Comparison of ENCODE assay signal across 1 cellular context in the genomic region with DNA sequence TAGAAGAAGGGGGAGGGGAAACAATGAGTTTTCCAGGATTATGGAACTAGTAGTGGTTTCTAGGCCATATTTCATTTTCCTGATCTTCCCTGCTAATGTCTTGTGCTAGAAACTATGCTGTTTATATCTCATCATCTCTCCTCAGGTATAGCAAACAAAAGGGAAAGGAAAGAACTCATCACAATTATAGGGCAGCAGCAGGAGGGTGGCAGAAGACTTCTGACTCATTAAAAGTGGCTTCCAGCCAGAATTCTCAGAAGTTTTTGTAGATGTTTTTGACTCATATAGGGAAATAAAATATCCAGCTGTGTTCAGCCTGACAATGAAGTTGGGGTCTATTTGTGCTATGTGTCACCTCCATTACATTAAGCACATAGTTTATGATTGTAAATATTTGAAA.
TF ChIP-seq lines count a peak whose summit lies in the region.

No MANE protein-coding gene starts in this region.

TF ChIP-seq in GM23338, 12 proteins besides CTCF, POLR2A, EP300 and RAD21 (continued from another document):
- TF ChIP-seq, protein P1, sequence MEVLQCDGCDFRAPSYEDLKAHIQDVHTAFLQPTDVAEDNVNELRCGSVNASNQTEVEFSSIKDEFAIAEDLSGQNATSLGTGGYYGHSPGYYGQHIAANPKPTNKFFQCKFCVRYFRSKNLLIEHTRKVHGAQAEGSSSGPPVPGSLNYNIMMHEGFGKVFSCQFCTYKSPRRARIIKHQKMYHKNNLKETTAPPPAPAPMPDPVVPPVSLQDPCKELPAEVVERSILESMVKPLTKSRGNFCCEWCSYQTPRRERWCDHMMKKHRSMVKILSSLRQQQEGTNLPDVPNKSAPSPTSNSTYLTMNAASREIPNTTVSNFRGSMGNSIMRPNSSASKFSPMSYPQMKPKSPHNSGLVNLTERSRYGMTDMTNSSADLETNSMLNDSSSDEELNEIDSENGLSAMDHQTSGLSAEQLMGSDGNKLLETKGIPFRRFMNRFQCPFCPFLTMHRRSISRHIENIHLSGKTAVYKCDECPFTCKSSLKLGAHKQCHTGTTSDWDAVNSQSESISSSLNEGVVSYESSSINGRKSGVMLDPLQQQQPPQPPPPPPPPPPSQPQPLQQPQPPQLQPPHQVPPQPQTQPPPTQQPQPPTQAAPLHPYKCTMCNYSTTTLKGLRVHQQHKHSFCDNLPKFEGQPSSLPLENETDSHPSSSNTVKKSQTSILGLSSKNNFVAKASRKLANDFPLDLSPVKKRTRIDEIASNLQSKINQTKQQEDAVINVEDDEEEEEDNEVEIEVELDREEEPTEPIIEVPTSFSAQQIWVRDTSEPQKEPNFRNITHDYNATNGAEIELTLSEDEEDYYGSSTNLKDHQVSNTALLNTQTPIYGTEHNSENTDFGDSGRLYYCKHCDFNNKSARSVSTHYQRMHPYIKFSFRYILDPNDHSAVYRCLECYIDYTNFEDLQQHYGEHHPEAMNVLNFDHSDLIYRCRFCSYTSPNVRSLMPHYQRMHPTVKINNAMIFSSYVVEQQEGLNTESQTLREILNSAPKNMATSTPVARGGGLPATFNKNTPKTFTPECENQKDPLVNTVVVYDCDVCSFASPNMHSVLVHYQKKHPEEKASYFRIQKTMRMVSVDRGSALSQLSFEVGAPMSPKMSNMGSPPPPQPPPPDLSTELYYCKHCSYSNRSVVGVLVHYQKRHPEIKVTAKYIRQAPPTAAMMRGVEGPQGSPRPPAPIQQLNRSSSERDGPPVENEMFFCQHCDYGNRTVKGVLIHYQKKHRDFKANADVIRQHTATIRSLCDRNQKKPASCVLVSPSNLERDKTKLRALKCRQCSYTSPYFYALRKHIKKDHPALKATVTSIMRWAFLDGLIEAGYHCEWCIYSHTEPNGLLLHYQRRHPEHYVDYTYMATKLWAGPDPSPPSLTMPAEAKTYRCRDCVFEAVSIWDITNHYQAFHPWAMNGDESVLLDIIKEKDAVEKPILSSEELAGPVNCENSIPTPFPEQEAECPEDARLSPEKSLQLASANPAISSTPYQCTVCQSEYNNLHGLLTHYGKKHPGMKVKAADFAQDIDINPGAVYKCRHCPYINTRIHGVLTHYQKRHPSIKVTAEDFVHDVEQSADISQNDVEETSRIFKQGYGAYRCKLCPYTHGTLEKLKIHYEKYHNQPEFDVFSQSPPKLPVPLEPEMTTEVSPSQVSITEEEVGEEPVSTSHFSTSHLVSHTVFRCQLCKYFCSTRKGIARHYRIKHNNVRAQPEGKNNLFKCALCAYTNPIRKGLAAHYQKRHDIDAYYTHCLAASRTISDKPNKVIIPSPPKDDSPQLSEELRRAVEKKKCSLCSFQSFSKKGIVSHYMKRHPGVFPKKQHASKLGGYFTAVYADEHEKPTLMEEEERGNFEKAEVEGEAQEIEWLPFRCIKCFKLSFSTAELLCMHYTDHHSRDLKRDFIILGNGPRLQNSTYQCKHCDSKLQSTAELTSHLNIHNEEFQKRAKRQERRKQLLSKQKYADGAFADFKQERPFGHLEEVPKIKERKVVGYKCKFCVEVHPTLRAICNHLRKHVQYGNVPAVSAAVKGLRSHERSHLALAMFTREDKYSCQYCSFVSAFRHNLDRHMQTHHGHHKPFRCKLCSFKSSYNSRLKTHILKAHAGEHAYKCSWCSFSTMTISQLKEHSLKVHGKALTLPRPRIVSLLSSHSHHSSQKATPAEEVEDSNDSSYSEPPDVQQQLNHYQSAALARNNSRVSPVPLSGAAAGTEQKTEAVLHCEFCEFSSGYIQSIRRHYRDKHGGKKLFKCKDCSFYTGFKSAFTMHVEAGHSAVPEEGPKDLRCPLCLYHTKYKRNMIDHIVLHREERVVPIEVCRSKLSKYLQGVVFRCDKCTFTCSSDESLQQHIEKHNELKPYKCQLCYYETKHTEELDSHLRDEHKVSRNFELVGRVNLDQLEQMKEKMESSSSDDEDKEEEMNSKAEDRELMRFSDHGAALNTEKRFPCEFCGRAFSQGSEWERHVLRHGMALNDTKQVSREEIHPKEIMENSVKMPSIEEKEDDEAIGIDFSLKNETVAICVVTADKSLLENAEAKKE (CRISPR knock-in tag; IDR thresholded peaks at IDR 0.05), result no peak
- TF ChIP-seq EZH2 (IDR thresholded peaks at IDR 0.05; ENCODE audit: low read depth, unreplicated experiment) (no peak), ZNF331 (CRISPR knock-in tag; IDR thresholded peaks at IDR 0.05; ENCODE audit: low read depth) (no peak), STAT1 (IDR thresholded peaks at IDR 0.05; ENCODE audit: unreplicated experiment) (no peak), NANOG (IDR thresholded peaks at IDR 0.05; ENCODE audit: borderline replicate concordance) (no peak)
- TF ChIP-seq, protein P2, sequence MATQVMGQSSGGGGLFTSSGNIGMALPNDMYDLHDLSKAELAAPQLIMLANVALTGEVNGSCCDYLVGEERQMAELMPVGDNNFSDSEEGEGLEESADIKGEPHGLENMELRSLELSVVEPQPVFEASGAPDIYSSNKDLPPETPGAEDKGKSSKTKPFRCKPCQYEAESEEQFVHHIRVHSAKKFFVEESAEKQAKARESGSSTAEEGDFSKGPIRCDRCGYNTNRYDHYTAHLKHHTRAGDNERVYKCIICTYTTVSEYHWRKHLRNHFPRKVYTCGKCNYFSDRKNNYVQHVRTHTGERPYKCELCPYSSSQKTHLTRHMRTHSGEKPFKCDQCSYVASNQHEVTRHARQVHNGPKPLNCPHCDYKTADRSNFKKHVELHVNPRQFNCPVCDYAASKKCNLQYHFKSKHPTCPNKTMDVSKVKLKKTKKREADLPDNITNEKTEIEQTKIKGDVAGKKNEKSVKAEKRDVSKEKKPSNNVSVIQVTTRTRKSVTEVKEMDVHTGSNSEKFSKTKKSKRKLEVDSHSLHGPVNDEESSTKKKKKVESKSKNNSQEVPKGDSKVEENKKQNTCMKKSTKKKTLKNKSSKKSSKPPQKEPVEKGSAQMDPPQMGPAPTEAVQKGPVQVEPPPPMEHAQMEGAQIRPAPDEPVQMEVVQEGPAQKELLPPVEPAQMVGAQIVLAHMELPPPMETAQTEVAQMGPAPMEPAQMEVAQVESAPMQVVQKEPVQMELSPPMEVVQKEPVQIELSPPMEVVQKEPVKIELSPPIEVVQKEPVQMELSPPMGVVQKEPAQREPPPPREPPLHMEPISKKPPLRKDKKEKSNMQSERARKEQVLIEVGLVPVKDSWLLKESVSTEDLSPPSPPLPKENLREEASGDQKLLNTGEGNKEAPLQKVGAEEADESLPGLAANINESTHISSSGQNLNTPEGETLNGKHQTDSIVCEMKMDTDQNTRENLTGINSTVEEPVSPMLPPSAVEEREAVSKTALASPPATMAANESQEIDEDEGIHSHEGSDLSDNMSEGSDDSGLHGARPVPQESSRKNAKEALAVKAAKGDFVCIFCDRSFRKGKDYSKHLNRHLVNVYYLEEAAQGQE (IDR thresholded peaks at IDR 0.05; ENCODE audit: unreplicated experiment), result no peak
